In genomic region chr2:174586896-174587295, GRCh38 we compare ENCODE assay signal across 1 cellular context.
TF ChIP-seq lines count a peak whose summit lies in the region.

No MANE protein-coding gene starts in this region.

TF ChIP-seq in HepG2, 621 proteins besides CTCF, POLR2A, EP300 and RAD21:
- TF ChIP-seq ZKSCAN5 (CRISPR knock-in tag; IDR thresholded peaks at IDR 0.05) (no peak), ZFP36L2 (CRISPR knock-in tag; IDR thresholded peaks at IDR 0.05) (no peak), HMG20B (CRISPR knock-in tag; conservative IDR thresholded peaks at IDR 0.05) (no peak), ZBTB37 (CRISPR knock-in tag; IDR thresholded peaks at IDR 0.05) (no peak), ZNF260 (CRISPR knock-in tag; IDR thresholded peaks at IDR 0.05; ENCODE audit: borderline replicate concordance, low read depth) (no peak), PRPF4 (IDR thresholded peaks at IDR 0.05; ENCODE audit: low read depth, low read length, poor library complexity, severe bottlenecking) (no peak), AHDC1 (CRISPR knock-in tag; IDR thresholded peaks at IDR 0.05; ENCODE audit: borderline replicate concordance) (no peak), ZBTB14 (CRISPR knock-in tag; IDR thresholded peaks at IDR 0.05) (no peak), ZKSCAN8 (CRISPR knock-in tag; IDR thresholded peaks at IDR 0.05; ENCODE audit: borderline replicate concordance) (no peak)
